8 cellular contexts compared by ENCODE assay signal in genomic region chr6:44133003-44133931, GRCh38. TPM values are rescaled to one million over a fixed set of nuclear protein-coding genes. Genes with fewer than 3 reads are reported as not detected.
DNase-seq lines count a peak whose midpoint lies in the region; ATAC-seq and TF ChIP-seq lines count a peak whose summit lies in the region.

No MANE protein-coding gene starts in this region.

- no peaks in the 10 kb centered on the region for H3K9me3 ChIP-seq in uterus

- H3K4me3 ChIP-seq in dorsolateral prefrontal cortex (peak overlapping the region in 39 of 59 donors; percentile 9 to 53 (median 28)), uterus (no peak overlapping the region)

- no peak for ATAC-seq in GM21576 (IDR thresholded peaks at IDR 0.05; ENCODE audit: unreplicated experiment)
- no peak for ATAC-seq in GM19035 (IDR thresholded peaks at IDR 0.05; ENCODE audit: unreplicated experiment)

- H3K4me1 ChIP-seq in uterus: peaks cover 0 to 10% of the 10 kb centered on the region in 2 donors

- intact Hi-C loops in dorsolateral prefrontal cortex (cut with DNase I) (no loop called here), uterus (cut with DNase I; ENCODE audit: low total_unique reads) (no loop called here)

- H3K27me3 ChIP-seq in dorsolateral prefrontal cortex: no peaks in the 10 kb centered on the region
- H3K27me3 ChIP-seq in uterus: no peaks in the 10 kb centered on the region

- no peak for TF ChIP-seq POLR2A in uterus (IDR thresholded peaks at IDR 0.05)

- DNase-seq in H4 (ENCODE audit: low spot score): peak; percentile 57
- DNase-seq in NCI-H526 treated with DMSO at 0.1 percent for 48 hours (lab: John Stamatoyannopoulos, UW): peak; percentile 32
- peak; percentile 45 to 84 (median 76) for DNase-seq in dorsolateral prefrontal cortex
- DNase-seq in medulla oblongata (ENCODE audit: extremely low spot score): peak; percentile 75
- peak in 1 of 2 donors; percentile 38 for DNase-seq in uterus
- DNase-seq in activated T-cell treated with anti-CD3 and anti-CD28 coated beads for 4 hours: no peak

- peak in 1 of 56 donors; percentile 8 for TF ChIP-seq CTCF in dorsolateral prefrontal cortex (IDR thresholded peaks at IDR 0.05 in 54 of 56, conservative IDR thresholded peaks at IDR 0.05 in 2 of 56; ENCODE audit: low read depth in 1 of 56, partially characterized antibody in 56 of 56)
- no peak for TF ChIP-seq CTCF in uterus (IDR thresholded peaks at IDR 0.05)

- H3K27ac ChIP-seq in dorsolateral prefrontal cortex (peak overlapping the region in 48 of 59 donors; percentile 15 to 88 (median 66)), uterus (peak overlapping the region; percentile 8 to 55)

- H3K36me3 ChIP-seq in uterus: no peaks in the 10 kb centered on the region

RNA-seq across cellular contexts. Expression of gene TMEM63B, which starts 5.9 kb away (rescaled TPM):
- total RNA-seq in H4 (2014; rRNA removed; shearing (Covaris generic)): 15.8 and 28.6 TPM in 2 replicates
- 10 to 100 TPM; 42.4 to 95.8 (median 66.6) TPM for total RNA-seq in dorsolateral prefrontal cortex
- 10 to 100 TPM in 2 of 4 donors, 1 to 10 TPM in 1, under 1 TPM in 1; 0.77 to 24.9 (median 15.4) TPM for total RNA-seq in uterus

RNA-seq across cellular contexts. Expression of gene MRPL14, which starts 6.0 kb away (rescaled TPM):
- total RNA-seq in H4 (2014; rRNA removed; shearing (Covaris generic)): 136 and 145 TPM in 2 replicates
- total RNA-seq in dorsolateral prefrontal cortex: 10 to 100 TPM; 16.9 to 35.7 (median 25.3) TPM
- total RNA-seq in uterus: 10 to 100 TPM; 19.5 to 39.1 (median 33.6) TPM

RNA-seq across cellular contexts. Expression of gene CAPN11, which starts 25.4 kb away (rescaled TPM):
- not detected in 2 replicates for total RNA-seq in H4 (2014; rRNA removed; shearing (Covaris generic))
- total RNA-seq in dorsolateral prefrontal cortex (1 to 10 TPM in 6 of 120 experiments, under 1 TPM in 48, not detected in 66; 0.17 to 1.6 (median 0.43) TPM), uterus (1 to 10 TPM in 1 of 4 donors, not detected in 3; 1.5 TPM)

Comparison
In these comparisons a context has a peak if more than half of its experiments do, and no peak if none do; other contexts are left out.
1. H3K4me3 ChIP-seq: peak in dorsolateral prefrontal cortex (39 of 59); none in uterus (0 of 2).